14 cellular contexts compared by ENCODE assay signal in the genomic region with DNA sequence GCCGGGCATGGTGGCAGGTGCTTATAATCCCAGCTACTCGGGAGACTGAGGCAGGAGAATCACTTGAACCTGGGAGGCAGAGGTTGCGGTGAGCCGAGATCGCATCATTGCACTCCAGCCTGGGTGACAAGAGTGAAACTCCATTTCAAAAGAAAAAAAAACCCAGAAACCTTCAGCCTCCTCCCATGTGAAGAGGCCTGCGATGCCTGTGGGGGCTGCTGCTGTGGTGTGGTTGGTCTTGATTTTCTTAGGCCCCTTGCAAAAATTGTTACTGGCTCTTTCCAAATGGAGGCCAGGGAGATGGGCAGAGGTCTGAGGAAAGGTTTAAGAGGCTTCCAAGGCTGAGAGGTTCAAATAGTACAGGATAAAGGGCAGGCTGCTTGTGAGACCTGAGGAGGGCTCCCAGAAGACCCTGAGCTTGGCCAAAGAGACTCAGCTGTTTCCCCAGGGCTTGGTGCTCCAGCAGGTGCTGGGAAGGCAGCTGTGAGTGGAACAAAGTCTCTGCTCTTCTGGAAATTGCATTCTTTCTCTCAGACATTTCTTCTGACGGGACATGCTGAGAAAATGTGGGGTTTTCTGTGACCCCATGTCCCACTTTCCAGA. TPM values are rescaled to one million over a fixed set of nuclear protein-coding genes. Genes with fewer than 3 reads are reported as not detected.
A peak's percentile ranks its signal among the peaks of the same experiment; 100 is the strongest.
DNase-seq lines count a peak whose midpoint lies in the region; ATAC-seq, FAIRE-seq and TF ChIP-seq lines count a peak whose summit lies in the region.
"Had no signal": no experiment of that assay in that cellular context is flagged by ENCODE, and none has a peak within 500 bp of the region (broad histone marks: within the 10 kb centered on the region; RNA-seq: fewer than 3 reads in every experiment).

No MANE protein-coding gene starts in this region.

- FAIRE-seq in GM12892 (lab: Jason Lieb, UNC) = peak; percentile 83
- FAIRE-seq: kidney had no signal

- no peak for TF ChIP-seq POLR2A in GM12892 (IDR thresholded peaks at IDR 0.05; ENCODE audit: low read depth, low read length)

- DNase-seq in GM12892 (ENCODE audit: insufficient read length) (no peak), myocyte (ENCODE audit: low read depth) (peak; percentile 53), SK-N-DZ (ENCODE audit: low spot score) (no peak), sciatic nerve (ENCODE audit: low spot score) (no peak), head of caudate nucleus (no peak)
- DNase-seq in stimulated activated naive CD4-positive, alpha-beta T cell treated with Interleukin-2 at 50 U/mL for 16 hours (lab: John Stamatoyannopoulos, UW) = no peak
- DNase-seq: AML-193, DMS53, kidney had no signal

- intact Hi-C loops in sciatic nerve (cut with DNase I) (no loop called here), head of caudate nucleus (cut with DNase I) (loop anchor here (10.0 kb wide), 1 partner anchor 410 kb away; no protein-coding TSS in a partner anchor)

- peak; percentile 37 for ATAC-seq in GM21528 (IDR thresholded peaks at IDR 0.05; ENCODE audit: low FRiP score, unreplicated experiment)
- ATAC-seq in HG03342 (IDR thresholded peaks at IDR 0.05; ENCODE audit: unreplicated experiment) = peak; percentile 23
- ATAC-seq in sciatic nerve = no peak

RNA-seq across cellular contexts. Expression of gene GCSAM, which starts 18.4 kb away (rescaled TPM):
- 273 TPM for polyA plus RNA-seq in GM12892 (2012; ENCODE audit: missing spikeins)
- not detected in 2 replicates for total RNA-seq in myocyte
- polyA plus RNA-seq in myocyte (2012) = 0.37 TPM
- polyA plus RNA-seq in SK-N-DZ (2014; cell fraction: cytosol; rRNA removed) = not detected in 2 replicates
- polyA plus RNA-seq in SK-N-DZ (2014; cell fraction: nucleus; rRNA removed) = not detected in 2 replicates
- total RNA-seq in sciatic nerve = 0.22 TPM
- total RNA-seq: cardiac septum, M059J, SJSA1 had no signal

RNA-seq across cellular contexts. Expression of gene C3orf52, which starts 28.5 kb away (rescaled TPM):
- polyA plus RNA-seq in GM12892 (2012; ENCODE audit: missing spikeins) = 5.0 TPM
- 11.8 and 18.6 TPM in 2 replicates for total RNA-seq in myocyte
- polyA plus RNA-seq in myocyte (2012) = 2.5 TPM
- 1.2 and 2.1 TPM in 2 replicates for polyA plus RNA-seq in SK-N-DZ (2014; cell fraction: cytosol; rRNA removed)
- polyA plus RNA-seq in SK-N-DZ (2014; cell fraction: nucleus; rRNA removed) = 1.6 and 2.4 TPM in 2 replicates
- 9.1 TPM for total RNA-seq in sciatic nerve
